Comparison of ENCODE assay signal across 29 cellular contexts in the genomic region with DNA sequence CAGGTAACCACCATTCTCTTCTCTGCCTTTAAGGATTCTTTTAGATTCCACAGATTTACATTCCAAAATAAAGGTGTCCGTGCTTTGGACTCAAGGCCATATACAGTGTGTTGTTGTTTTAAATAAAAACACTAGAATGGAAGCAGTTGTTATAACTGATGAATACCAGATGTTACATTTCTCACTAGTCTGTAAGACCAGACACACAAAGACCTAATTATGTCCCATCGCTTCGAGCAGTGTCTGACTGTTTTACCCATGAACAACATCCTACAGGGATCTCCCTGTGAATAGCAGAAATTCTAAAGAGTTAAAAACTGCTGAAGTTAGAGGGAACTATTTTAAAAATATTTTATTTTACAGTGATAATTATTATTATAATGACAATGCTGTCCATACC.
A peak's percentile ranks its signal among the peaks of the same experiment; 100 is the strongest.
DNase-seq lines count a peak whose midpoint lies in the region; ATAC-seq and TF ChIP-seq lines count a peak whose summit lies in the region.
"Had no signal": no experiment of that assay in that cellular context is flagged by ENCODE, and none has a peak within 500 bp of the region (broad histone marks: within the 10 kb centered on the region; RNA-seq: fewer than 3 reads in every experiment).

No MANE protein-coding gene starts in this region.

- no peak overlapping the region for H3K4me3 ChIP-seq in GM23338
- H3K4me3 ChIP-seq in adipocyte (ENCODE audit: low read length) = no peak overlapping the region
- H3K4me3 ChIP-seq: adrenal gland, gastrocnemius medialis, lung, MG63, ovary had no signal

- H3K79me2 ChIP-seq in GM23338 (replicated peaks; ENCODE audit: insufficient read depth) = no peaks in the 10 kb centered on the region

- H3K36me3 ChIP-seq in GM23338 (ENCODE audit: insufficient read depth) (no peaks in the 10 kb centered on the region), adipocyte (ENCODE audit: control insufficient read depth, insufficient read depth, low read length, severe bottlenecking) (no peaks in the 10 kb centered on the region)
- H3K36me3 ChIP-seq: adrenal gland, gastrocnemius medialis, MG63, ovary had no signal

- H3F3A ChIP-seq in GM23338 (replicated peaks; ENCODE audit: low read depth) = no peaks in the 10 kb centered on the region

- ATAC-seq in GM23338 (no peak), HG03460 (IDR thresholded peaks at IDR 0.05; ENCODE audit: unreplicated experiment) (no peak)
- ATAC-seq: gastrocnemius medialis; stimulated activated effector memory CD8-positive, alpha-beta T cell treated with anti-CD3 and anti-CD28 coated beads, Interleukin-12 subunit alpha, Interleukin-12 subunit beta, amount 100 ng/mL, for 72 hours had no signal

- H3K4me3 Mint-ChIP-seq in GM23338 (no peak overlapping the region), osteocyte (ENCODE audit: unreplicated experiment) (peak overlapping the region; percentile 49), immature natural killer cell (no peak overlapping the region)
- H3K4me3 Mint-ChIP-seq: activated CD4-positive, alpha-beta memory T cell treated with anti-CD3 and anti-CD28 coated beads, Interleukin-2, amount 10 ng/mL, durations not matched to agents 7 days and 5 days; activated T-helper 1 cell treated with anti-CD3 and anti-CD28 coated beads, Interleukin-12 subunit alpha, Interleukin-12 subunit beta, Interleukin-2, Interleukin-4 antibody, amounts not matched to agents 30 ng/mL and 10 ng/mL and 1 ng/mL, durations not matched to agents 14 hours and 24 hours and 36 hours; CD8-positive, alpha-beta memory T cell; nephron progenitor cell; stimulated activated effector memory CD8-positive, alpha-beta T cell treated with anti-CD3 and anti-CD28 coated beads, Interleukin-12 subunit alpha, Interleukin-12 subunit beta, amount 100 ng/mL, for 72 hours had no signal

- H3K27me3 Mint-ChIP-seq in GM23338 (ENCODE audit: insufficient read depth, low read depth, poor library complexity) (no peaks in the 10 kb centered on the region), osteocyte (ENCODE audit: unreplicated experiment) (no peaks in the 10 kb centered on the region), immature natural killer cell (ENCODE audit: low read depth in 3 of 3) (peaks cover 0 to 1% (median 0%) of the 10 kb centered on the region in 3 donors)
- H3K27me3 Mint-ChIP-seq: activated CD4-positive, alpha-beta memory T cell treated with anti-CD3 and anti-CD28 coated beads, Interleukin-2, amount 10 ng/mL, durations not matched to agents 7 days and 5 days; CD8-positive, alpha-beta memory T cell had no signal

- TF ChIP-seq CTCF in GM23338 (conservative IDR thresholded peaks at IDR 0.05; ENCODE audit: low read depth in 2 of 2) (no peak), osteocyte (IDR thresholded peaks at IDR 0.05) (no peak)

- H2AFZ ChIP-seq in GM23338 = peak overlapping the region; percentile 33; the same call in 1 of the 2 replicates

- no peak overlapping the region for H3K9ac ChIP-seq in adipocyte (ENCODE audit: low read length)

- no peaks in the 10 kb centered on the region for H4K20me1 ChIP-seq in GM23338 (replicated peaks; ENCODE audit: insufficient read depth)

- H3K27ac Mint-ChIP-seq in GM23338 (no peak overlapping the region), osteocyte (ENCODE audit: unreplicated experiment) (peak overlapping the region; percentile 92), immature natural killer cell (no peak overlapping the region)
- H3K27ac Mint-ChIP-seq: activated CD4-positive, alpha-beta memory T cell treated with anti-CD3 and anti-CD28 coated beads, Interleukin-2, amount 10 ng/mL, durations not matched to agents 7 days and 5 days; activated T-helper 1 cell treated with anti-CD3 and anti-CD28 coated beads, Interleukin-12 subunit alpha, Interleukin-12 subunit beta, Interleukin-2, Interleukin-4 antibody, amounts not matched to agents 30 ng/mL and 10 ng/mL and 1 ng/mL, durations not matched to agents 14 hours and 24 hours and 36 hours; CD8-positive, alpha-beta memory T cell; nephron progenitor cell; stimulated activated effector memory CD8-positive, alpha-beta T cell treated with anti-CD3 and anti-CD28 coated beads, Interleukin-12 subunit alpha, Interleukin-12 subunit beta, amount 100 ng/mL, for 72 hours had no signal

- no peaks in the 10 kb centered on the region for H3K9me3 ChIP-seq in adipocyte (ENCODE audit: control insufficient read depth, low read length)
- H3K9me3 ChIP-seq: adrenal gland, gastrocnemius medialis, MG63, ovary had no signal

- H3K9me3 Mint-ChIP-seq in GM23338 = no peaks in the 10 kb centered on the region
- H3K9me3 Mint-ChIP-seq in osteocyte (ENCODE audit: unreplicated experiment) = no peaks in the 10 kb centered on the region
- H3K9me3 Mint-ChIP-seq in immature natural killer cell = peaks cover 7 to 65% (median 18%) of the 10 kb centered on the region in 6 donors
- H3K9me3 Mint-ChIP-seq: nephron progenitor cell had no signal

- H3K27me3 ChIP-seq in GM23338 (ENCODE audit: insufficient read depth) = no peaks in the 10 kb centered on the region
- no peaks in the 10 kb centered on the region for H3K27me3 ChIP-seq in adipocyte (replicated peaks; ENCODE audit: control insufficient read depth, insufficient read depth, low read length)
- H3K27me3 ChIP-seq: adrenal gland, gastrocnemius medialis, MG63, ovary had no signal

- no peaks in the 10 kb centered on the region; the same call in 2 of the 3 replicates for H3K36me3 Mint-ChIP-seq in GM23338 (ENCODE audit: low read depth)
- peaks cover 8% of the 10 kb centered on the region for H3K36me3 Mint-ChIP-seq in osteocyte (ENCODE audit: unreplicated experiment)
- H3K36me3 Mint-ChIP-seq in immature natural killer cell = peaks cover 0 to 4% (median 0%) of the 10 kb centered on the region in 3 donors
- H3K36me3 Mint-ChIP-seq: CD8-positive, alpha-beta memory T cell; stimulated activated effector memory CD8-positive, alpha-beta T cell treated with anti-CD3 and anti-CD28 coated beads, Interleukin-12 subunit alpha, Interleukin-12 subunit beta, amount 100 ng/mL, for 72 hours had no signal

- no peaks in the 10 kb centered on the region for H3K9me2 ChIP-seq in GM23338 (ENCODE audit: insufficient read depth)

- H3K4me2 ChIP-seq in GM23338 = no peak overlapping the region

- no peak overlapping the region for H3K27ac ChIP-seq in GM23338 (ENCODE audit: low read depth)
- H3K27ac ChIP-seq: adrenal gland, gastrocnemius medialis, ovary had no signal

- DNase-seq in GM23338 (ENCODE audit: low spot score) (no peak), adipocyte (ENCODE audit: low read depth) (peak; percentile 66), fibroblast of peridontal ligament (ENCODE audit: extremely low read depth) (peak; percentile 51), osteocyte (ENCODE audit: extremely low spot score, unreplicated experiment) (no peak), DMS53 (lab: John Stamatoyannopoulos, UW) (no peak), mesenteric fat pad (ENCODE audit: low spot score) (no peak), immature natural killer cell (no peak)
- DNase-seq: ACHN; activated CD4-positive, alpha-beta memory T cell treated with anti-CD3 and anti-CD28 coated beads, Interleukin-2, amount 10 ng/mL, durations not matched to agents 7 days and 5 days; activated CD8-positive, alpha-beta memory T cell treated with anti-CD3 and anti-CD28 coated beads, Interleukin-2, amount 50 U/mL, for 48 hours; activated naive CD4-positive, alpha-beta T cell treated with Interleukin-2 at 50 U/mL for 16 hours; adrenal gland; CD8-positive, alpha-beta memory T cell; DMS 273 treated with DMSO at 0.1 percent for 48 hours; effector memory CD4-positive, alpha-beta T cell; gastrocnemius medialis; KBM-7; MG63; NCI-H1105 treated with DMSO at 0.1 percent for 48 hours; NCI-H187 treated with DMSO at 0.1 percent for 48 hours; NCI-H2171; NCI-H524; nephron progenitor cell; OCI-M1; ovary had no signal

- H3K4me1 Mint-ChIP-seq in GM23338 (peaks cover 2% of the 10 kb centered on the region; the same call in 1 of the 3 replicates), osteocyte (ENCODE audit: unreplicated experiment) (peaks cover 60% of the 10 kb centered on the region), immature natural killer cell (no peaks in the 10 kb centered on the region)
- H3K4me1 Mint-ChIP-seq: activated CD4-positive, alpha-beta memory T cell treated with anti-CD3 and anti-CD28 coated beads, Interleukin-2, amount 10 ng/mL, durations not matched to agents 7 days and 5 days; CD8-positive, alpha-beta memory T cell; stimulated activated effector memory CD8-positive, alpha-beta T cell treated with anti-CD3 and anti-CD28 coated beads, Interleukin-12 subunit alpha, Interleukin-12 subunit beta, amount 100 ng/mL, for 72 hours had no signal

- H3K4me1 ChIP-seq in GM23338 (ENCODE audit: insufficient read depth) (no peaks in the 10 kb centered on the region), adipocyte (ENCODE audit: control insufficient read depth, insufficient read depth, low read length) (no peaks in the 10 kb centered on the region)
- H3K4me1 ChIP-seq: adrenal gland, gastrocnemius medialis had no signal

TF ChIP-seq in GM23338, 12 proteins besides CTCF, POLR2A, EP300 and RAD21 (continues in another document):
- no peak for TF ChIP-seq CREB1 (CRISPR knock-in tag; IDR thresholded peaks at IDR 0.05; ENCODE audit: low read depth)
- no peak for TF ChIP-seq JUNB (IDR thresholded peaks at IDR 0.05; ENCODE audit: unreplicated experiment)
- TF ChIP-seq, protein P1, sequence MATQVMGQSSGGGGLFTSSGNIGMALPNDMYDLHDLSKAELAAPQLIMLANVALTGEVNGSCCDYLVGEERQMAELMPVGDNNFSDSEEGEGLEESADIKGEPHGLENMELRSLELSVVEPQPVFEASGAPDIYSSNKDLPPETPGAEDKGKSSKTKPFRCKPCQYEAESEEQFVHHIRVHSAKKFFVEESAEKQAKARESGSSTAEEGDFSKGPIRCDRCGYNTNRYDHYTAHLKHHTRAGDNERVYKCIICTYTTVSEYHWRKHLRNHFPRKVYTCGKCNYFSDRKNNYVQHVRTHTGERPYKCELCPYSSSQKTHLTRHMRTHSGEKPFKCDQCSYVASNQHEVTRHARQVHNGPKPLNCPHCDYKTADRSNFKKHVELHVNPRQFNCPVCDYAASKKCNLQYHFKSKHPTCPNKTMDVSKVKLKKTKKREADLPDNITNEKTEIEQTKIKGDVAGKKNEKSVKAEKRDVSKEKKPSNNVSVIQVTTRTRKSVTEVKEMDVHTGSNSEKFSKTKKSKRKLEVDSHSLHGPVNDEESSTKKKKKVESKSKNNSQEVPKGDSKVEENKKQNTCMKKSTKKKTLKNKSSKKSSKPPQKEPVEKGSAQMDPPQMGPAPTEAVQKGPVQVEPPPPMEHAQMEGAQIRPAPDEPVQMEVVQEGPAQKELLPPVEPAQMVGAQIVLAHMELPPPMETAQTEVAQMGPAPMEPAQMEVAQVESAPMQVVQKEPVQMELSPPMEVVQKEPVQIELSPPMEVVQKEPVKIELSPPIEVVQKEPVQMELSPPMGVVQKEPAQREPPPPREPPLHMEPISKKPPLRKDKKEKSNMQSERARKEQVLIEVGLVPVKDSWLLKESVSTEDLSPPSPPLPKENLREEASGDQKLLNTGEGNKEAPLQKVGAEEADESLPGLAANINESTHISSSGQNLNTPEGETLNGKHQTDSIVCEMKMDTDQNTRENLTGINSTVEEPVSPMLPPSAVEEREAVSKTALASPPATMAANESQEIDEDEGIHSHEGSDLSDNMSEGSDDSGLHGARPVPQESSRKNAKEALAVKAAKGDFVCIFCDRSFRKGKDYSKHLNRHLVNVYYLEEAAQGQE (IDR thresholded peaks at IDR 0.05; ENCODE audit: unreplicated experiment) = no peak
- TF ChIP-seq EZH2 (IDR thresholded peaks at IDR 0.05; ENCODE audit: low read depth, unreplicated experiment) = no peak

Comparison
In these comparisons a context has a peak if more than half of its experiments do, and no peak if none do; other contexts are left out.
1. DNase-seq: peak in adipocyte (single experiment) and fibroblast of peridontal ligament (single experiment); none in GM23338 (single experiment), osteocyte (single experiment), DMS53 (single experiment), mesenteric fat pad (single experiment) and immature natural killer cell (0 of 3).